ENCODE assay signal across 1 cellular context in the genomic region with DNA sequence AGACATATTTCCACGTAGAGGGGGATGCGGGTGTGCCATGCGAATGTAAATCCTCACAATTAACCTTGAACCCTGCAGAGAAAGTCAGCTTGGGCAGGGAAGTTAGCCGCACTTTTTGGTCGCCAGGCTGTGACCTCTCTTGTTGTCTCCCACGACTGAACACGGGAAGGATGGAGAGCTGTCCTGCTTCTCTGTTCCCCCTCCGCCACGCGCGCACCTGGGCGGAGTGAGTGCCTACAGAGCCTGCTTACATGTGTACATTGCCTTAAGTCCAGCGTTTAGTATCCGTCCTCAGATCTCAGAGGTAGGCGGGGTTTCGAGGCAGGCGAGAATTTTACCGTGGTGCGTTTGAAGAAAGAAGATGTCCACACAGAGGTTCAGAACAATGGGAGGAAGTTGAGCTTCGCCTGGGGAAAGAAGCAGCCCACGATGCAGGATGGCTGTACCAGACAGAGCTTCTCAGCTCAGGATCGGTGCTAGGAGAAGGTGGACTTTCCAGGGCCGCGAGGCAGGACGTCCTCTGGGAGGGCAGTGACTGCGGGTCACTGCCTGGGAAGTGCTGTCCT.
A peak's percentile ranks its signal among the peaks of the same experiment; 100 is the strongest.
TF ChIP-seq lines count a peak whose summit lies in the region.

No MANE protein-coding gene starts in this region.

TF ChIP-seq in K562, 482 proteins besides CTCF, POLR2A, EP300 and RAD21 (continued from another document and continues in another):
- TF ChIP-seq, protein P1, sequence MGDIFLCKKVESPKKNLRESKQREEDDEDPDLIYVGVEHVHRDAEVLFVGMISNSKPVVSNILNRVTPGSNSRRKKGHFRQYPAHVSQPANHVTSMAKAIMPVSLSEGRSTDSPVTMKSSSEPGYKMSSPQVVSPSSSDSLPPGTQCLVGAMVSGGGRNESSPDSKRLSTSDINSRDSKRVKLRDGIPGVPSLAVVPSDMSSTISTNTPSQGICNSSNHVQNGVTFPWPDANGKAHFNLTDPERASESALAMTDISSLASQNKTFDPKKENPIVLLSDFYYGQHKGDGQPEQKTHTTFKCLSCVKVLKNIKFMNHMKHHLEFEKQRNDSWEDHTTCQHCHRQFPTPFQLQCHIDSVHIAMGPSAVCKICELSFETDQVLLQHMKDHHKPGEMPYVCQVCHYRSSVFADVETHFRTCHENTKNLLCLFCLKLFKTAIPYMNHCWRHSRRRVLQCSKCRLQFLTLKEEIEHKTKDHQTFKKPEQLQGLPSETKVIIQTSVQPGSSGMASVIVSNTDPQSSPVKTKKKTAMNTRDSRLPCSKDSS (IDR thresholded peaks at IDR 0.05; ENCODE audit: low read depth, partially characterized antibody), result no peak
- TF ChIP-seq XRCC3 (IDR thresholded peaks at IDR 0.05), result no peak
- TF ChIP-seq, protein P2, sequence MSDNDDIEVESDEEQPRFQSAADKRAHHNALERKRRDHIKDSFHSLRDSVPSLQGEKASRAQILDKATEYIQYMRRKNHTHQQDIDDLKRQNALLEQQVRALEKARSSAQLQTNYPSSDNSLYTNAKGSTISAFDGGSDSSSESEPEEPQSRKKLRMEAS (CRISPR knock-in tag; IDR thresholded peaks at IDR 0.05), result peak; percentile 57
- TF ChIP-seq, protein P3, sequence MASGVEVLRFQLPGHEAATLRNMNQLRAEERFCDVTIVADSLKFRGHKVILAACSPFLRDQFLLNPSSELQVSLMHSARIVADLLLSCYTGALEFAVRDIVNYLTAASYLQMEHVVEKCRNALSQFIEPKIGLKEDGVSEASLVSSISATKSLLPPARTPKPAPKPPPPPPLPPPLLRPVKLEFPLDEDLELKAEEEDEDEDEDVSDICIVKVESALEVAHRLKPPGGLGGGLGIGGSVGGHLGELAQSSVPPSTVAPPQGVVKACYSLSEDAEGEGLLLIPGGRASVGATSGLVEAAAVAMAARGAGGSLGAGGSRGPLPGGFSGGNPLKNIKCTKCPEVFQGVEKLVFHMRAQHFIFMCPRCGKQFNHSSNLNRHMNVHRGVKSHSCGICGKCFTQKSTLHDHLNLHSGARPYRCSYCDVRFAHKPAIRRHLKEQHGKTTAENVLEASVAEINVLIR (CRISPR knock-in tag; IDR thresholded peaks at IDR 0.05), result no peak
- no peak for TF ChIP-seq SRSF1 (IDR thresholded peaks at IDR 0.05; ENCODE audit: low read depth, low read length)
- TF ChIP-seq, protein P4, sequence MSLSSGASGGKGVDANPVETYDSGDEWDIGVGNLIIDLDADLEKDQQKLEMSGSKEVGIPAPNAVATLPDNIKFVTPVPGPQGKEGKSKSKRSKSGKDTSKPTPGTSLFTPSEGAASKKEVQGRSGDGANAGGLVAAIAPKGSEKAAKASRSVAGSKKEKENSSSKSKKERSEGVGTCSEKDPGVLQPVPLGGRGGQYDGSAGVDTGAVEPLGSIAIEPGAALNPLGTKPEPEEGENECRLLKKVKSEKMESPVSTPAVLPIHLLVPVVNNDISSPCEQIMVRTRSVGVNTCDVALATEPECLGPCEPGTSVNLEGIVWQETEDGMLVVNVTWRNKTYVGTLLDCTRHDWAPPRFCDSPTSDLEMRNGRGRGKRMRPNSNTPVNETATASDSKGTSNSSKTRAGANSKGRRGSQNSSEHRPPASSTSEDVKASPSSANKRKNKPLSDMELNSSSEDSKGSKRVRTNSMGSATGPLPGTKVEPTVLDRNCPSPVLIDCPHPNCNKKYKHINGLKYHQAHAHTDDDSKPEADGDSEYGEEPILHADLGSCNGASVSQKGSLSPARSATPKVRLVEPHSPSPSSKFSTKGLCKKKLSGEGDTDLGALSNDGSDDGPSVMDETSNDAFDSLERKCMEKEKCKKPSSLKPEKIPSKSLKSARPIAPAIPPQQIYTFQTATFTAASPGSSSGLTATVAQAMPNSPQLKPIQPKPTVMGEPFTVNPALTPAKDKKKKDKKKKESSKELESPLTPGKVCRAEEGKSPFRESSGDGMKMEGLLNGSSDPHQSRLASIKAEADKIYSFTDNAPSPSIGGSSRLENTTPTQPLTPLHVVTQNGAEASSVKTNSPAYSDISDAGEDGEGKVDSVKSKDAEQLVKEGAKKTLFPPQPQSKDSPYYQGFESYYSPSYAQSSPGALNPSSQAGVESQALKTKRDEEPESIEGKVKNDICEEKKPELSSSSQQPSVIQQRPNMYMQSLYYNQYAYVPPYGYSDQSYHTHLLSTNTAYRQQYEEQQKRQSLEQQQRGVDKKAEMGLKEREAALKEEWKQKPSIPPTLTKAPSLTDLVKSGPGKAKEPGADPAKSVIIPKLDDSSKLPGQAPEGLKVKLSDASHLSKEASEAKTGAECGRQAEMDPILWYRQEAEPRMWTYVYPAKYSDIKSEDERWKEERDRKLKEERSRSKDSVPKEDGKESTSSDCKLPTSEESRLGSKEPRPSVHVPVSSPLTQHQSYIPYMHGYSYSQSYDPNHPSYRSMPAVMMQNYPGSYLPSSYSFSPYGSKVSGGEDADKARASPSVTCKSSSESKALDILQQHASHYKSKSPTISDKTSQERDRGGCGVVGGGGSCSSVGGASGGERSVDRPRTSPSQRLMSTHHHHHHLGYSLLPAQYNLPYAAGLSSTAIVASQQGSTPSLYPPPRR (CRISPR knock-in tag; IDR thresholded peaks at IDR 0.05; ENCODE audit: borderline replicate concordance), result 0 out of 2 replicates have a peak, but pooled peaks have one; percentile 22
- TF ChIP-seq, protein P5, sequence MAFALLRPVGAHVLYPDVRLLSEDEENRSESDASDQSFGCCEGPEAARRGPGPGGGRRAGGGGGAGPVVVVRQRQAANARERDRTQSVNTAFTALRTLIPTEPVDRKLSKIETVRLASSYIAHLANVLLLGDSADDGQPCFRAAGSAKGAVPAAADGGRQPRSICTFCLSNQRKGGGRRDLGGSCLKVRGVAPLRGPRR (CRISPR knock-in tag; IDR thresholded peaks at IDR 0.05), result no peak
- TF ChIP-seq, protein P6, sequence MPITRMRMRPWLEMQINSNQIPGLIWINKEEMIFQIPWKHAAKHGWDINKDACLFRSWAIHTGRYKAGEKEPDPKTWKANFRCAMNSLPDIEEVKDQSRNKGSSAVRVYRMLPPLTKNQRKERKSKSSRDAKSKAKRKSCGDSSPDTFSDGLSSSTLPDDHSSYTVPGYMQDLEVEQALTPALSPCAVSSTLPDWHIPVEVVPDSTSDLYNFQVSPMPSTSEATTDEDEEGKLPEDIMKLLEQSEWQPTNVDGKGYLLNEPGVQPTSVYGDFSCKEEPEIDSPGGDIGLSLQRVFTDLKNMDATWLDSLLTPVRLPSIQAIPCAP (CRISPR knock-in tag; IDR thresholded peaks at IDR 0.05; ENCODE audit: borderline replicate concordance), result no peak
- TF ChIP-seq, protein P7, sequence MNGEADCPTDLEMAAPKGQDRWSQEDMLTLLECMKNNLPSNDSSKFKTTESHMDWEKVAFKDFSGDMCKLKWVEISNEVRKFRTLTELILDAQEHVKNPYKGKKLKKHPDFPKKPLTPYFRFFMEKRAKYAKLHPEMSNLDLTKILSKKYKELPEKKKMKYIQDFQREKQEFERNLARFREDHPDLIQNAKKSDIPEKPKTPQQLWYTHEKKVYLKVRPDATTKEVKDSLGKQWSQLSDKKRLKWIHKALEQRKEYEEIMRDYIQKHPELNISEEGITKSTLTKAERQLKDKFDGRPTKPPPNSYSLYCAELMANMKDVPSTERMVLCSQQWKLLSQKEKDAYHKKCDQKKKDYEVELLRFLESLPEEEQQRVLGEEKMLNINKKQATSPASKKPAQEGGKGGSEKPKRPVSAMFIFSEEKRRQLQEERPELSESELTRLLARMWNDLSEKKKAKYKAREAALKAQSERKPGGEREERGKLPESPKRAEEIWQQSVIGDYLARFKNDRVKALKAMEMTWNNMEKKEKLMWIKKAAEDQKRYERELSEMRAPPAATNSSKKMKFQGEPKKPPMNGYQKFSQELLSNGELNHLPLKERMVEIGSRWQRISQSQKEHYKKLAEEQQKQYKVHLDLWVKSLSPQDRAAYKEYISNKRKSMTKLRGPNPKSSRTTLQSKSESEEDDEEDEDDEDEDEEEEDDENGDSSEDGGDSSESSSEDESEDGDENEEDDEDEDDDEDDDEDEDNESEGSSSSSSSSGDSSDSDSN (IDR thresholded peaks at IDR 0.05; ENCODE audit: borderline replicate concordance in 1 of 2, low read depth in 2 of 2, low read length in 2 of 2), result no peak
- no peak for TF ChIP-seq ZKSCAN8 (CRISPR knock-in tag; IDR thresholded peaks at IDR 0.05)
- peak; percentile 39; the same call in 1 of the 2 replicates for TF ChIP-seq CREM (IDR thresholded peaks at IDR 0.05; ENCODE audit: low read depth)
- TF ChIP-seq, protein P8, sequence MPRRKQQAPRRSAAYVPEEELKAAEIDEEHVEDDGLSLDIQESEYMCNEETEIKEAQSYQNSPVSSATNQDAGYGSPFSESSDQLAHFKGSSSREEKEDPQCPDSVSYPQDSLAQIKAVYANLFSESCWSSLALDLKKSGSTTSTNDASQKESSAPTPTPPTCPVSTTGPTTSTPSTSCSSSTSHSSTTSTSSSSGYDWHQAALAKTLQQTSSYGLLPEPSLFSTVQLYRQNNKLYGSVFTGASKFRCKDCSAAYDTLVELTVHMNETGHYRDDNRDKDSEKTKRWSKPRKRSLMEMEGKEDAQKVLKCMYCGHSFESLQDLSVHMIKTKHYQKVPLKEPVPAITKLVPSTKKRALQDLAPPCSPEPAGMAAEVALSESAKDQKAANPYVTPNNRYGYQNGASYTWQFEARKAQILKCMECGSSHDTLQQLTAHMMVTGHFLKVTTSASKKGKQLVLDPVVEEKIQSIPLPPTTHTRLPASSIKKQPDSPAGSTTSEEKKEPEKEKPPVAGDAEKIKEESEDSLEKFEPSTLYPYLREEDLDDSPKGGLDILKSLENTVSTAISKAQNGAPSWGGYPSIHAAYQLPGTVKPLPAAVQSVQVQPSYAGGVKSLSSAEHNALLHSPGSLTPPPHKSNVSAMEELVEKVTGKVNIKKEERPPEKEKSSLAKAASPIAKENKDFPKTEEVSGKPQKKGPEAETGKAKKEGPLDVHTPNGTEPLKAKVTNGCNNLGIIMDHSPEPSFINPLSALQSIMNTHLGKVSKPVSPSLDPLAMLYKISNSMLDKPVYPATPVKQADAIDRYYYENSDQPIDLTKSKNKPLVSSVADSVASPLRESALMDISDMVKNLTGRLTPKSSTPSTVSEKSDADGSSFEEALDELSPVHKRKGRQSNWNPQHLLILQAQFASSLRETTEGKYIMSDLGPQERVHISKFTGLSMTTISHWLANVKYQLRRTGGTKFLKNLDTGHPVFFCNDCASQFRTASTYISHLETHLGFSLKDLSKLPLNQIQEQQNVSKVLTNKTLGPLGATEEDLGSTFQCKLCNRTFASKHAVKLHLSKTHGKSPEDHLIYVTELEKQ (CRISPR knock-in tag; IDR thresholded peaks at IDR 0.05), result no peak
- TF ChIP-seq, protein P9, sequence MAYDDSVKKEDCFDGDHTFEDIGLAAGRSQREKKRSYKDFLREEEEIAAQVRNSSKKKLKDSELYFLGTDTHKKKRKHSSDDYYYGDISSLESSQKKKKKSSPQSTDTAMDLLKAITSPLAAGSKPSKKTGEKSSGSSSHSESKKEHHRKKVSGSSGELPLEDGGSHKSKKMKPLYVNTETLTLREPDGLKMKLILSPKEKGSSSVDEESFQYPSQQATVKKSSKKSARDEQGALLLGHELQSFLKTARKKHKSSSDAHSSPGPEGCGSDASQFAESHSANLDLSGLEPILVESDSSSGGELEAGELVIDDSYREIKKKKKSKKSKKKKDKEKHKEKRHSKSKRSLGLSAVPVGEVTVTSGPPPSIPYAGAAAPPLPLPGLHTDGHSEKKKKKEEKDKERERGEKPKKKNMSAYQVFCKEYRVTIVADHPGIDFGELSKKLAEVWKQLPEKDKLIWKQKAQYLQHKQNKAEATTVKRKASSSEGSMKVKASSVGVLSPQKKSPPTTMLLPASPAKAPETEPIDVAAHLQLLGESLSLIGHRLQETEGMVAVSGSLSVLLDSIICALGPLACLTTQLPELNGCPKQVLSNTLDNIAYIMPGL (CRISPR knock-in tag; IDR thresholded peaks at IDR 0.05), result no peak
- TF ChIP-seq, protein P10, sequence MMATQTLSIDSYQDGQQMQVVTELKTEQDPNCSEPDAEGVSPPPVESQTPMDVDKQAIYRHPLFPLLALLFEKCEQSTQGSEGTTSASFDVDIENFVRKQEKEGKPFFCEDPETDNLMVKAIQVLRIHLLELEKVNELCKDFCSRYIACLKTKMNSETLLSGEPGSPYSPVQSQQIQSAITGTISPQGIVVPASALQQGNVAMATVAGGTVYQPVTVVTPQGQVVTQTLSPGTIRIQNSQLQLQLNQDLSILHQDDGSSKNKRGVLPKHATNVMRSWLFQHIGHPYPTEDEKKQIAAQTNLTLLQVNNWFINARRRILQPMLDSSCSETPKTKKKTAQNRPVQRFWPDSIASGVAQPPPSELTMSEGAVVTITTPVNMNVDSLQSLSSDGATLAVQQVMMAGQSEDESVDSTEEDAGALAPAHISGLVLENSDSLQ (IDR thresholded peaks at IDR 0.05), result no peak
- TF ChIP-seq DNMT1 (IDR thresholded peaks at IDR 0.05), result 0 out of 2 replicates have a peak, but pooled peaks have one; percentile 77
- TF ChIP-seq, protein P11, sequence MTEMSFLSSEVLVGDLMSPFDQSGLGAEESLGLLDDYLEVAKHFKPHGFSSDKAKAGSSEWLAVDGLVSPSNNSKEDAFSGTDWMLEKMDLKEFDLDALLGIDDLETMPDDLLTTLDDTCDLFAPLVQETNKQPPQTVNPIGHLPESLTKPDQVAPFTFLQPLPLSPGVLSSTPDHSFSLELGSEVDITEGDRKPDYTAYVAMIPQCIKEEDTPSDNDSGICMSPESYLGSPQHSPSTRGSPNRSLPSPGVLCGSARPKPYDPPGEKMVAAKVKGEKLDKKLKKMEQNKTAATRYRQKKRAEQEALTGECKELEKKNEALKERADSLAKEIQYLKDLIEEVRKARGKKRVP (CRISPR knock-in tag; IDR thresholded peaks at IDR 0.05), result no peak
- TF ChIP-seq, protein P12, sequence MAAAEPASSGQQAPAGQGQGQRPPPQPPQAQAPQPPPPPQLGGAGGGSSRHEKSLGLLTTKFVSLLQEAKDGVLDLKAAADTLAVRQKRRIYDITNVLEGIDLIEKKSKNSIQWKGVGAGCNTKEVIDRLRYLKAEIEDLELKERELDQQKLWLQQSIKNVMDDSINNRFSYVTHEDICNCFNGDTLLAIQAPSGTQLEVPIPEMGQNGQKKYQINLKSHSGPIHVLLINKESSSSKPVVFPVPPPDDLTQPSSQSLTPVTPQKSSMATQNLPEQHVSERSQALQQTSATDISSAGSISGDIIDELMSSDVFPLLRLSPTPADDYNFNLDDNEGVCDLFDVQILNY (CRISPR knock-in tag; IDR thresholded peaks at IDR 0.05), result no peak
- no peak for TF ChIP-seq CAMTA2 (CRISPR knock-in tag; conservative IDR thresholded peaks at IDR 0.05)
- TF ChIP-seq POLR2B (IDR thresholded peaks at IDR 0.05; ENCODE audit: low read depth, partially characterized antibody), result no peak
- TF ChIP-seq, protein P13, sequence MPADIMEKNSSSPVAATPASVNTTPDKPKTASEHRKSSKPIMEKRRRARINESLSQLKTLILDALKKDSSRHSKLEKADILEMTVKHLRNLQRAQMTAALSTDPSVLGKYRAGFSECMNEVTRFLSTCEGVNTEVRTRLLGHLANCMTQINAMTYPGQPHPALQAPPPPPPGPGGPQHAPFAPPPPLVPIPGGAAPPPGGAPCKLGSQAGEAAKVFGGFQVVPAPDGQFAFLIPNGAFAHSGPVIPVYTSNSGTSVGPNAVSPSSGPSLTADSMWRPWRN (IDR thresholded peaks at IDR 0.05; ENCODE audit: low read depth), result 0 out of 2 replicates have a peak, but pooled peaks have one; percentile 22
- TF ChIP-seq DDX20 (tag; IDR thresholded peaks at IDR 0.05; ENCODE audit: low read depth), result no peak
- TF ChIP-seq, protein P14, sequence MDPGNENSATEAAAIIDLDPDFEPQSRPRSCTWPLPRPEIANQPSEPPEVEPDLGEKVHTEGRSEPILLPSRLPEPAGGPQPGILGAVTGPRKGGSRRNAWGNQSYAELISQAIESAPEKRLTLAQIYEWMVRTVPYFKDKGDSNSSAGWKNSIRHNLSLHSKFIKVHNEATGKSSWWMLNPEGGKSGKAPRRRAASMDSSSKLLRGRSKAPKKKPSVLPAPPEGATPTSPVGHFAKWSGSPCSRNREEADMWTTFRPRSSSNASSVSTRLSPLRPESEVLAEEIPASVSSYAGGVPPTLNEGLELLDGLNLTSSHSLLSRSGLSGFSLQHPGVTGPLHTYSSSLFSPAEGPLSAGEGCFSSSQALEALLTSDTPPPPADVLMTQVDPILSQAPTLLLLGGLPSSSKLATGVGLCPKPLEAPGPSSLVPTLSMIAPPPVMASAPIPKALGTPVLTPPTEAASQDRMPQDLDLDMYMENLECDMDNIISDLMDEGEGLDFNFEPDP (CRISPR knock-in tag; IDR thresholded peaks at IDR 0.05), result no peak
- TF ChIP-seq ZNF165 (CRISPR knock-in tag; IDR thresholded peaks at IDR 0.05; ENCODE audit: borderline replicate concordance), result no peak
- TF ChIP-seq SMAD1 (IDR thresholded peaks at IDR 0.05; ENCODE audit: low read depth, low read length, partially characterized antibody), result no peak
- TF ChIP-seq FOXA1 (IDR thresholded peaks at IDR 0.05; ENCODE audit: borderline replicate concordance), result no peak
- TF ChIP-seq ZNF57 (CRISPR knock-in tag; IDR thresholded peaks at IDR 0.05), result no peak
